In genomic region chr18:5944448-5944847, GRCh38 we compare ENCODE assay signal across 10 cellular contexts. TPM values are rescaled to one million over a fixed set of nuclear protein-coding genes. Genes with fewer than 3 reads are reported as not detected.
"Had no signal": no experiment of that assay in that cellular context is flagged by ENCODE, and none has a peak within 500 bp of the region (broad histone marks: within the 10 kb centered on the region; RNA-seq: fewer than 3 reads in every experiment).

No MANE protein-coding gene starts in this region.

- H3K27ac Mint-ChIP-seq: GM23338, HFFc6, IgD-negative memory B cell had no signal

- H3K9me3 Mint-ChIP-seq: GM23338, IgD-negative memory B cell had no signal

- H3K36me3 Mint-ChIP-seq: IgD-negative memory B cell had no signal

- H3K4me1 Mint-ChIP-seq: IgD-negative memory B cell had no signal

- H3K36me3 ChIP-seq: HAP-1 had no signal

- H3K4me1 ChIP-seq: HAP-1 had no signal

- H2AFZ ChIP-seq: GM23338 had no signal

- H3K4me3 ChIP-seq: GM23338, HAP-1 had no signal

- H3K27ac ChIP-seq: HL-60 had no signal

- DNase-seq: H7, HFFc6, Kasumi-1, KG1 had no signal

- H3K4me2 ChIP-seq: GM23338 had no signal

- ATAC-seq: GM23338, HCT116 had no signal

- H3K9me3 ChIP-seq: HAP-1 had no signal

- H3K4me3 Mint-ChIP-seq: GM23338, HFFc6, IgD-negative memory B cell had no signal

- H3K27me3 Mint-ChIP-seq: IgD-negative memory B cell had no signal

RNA-seq across cellular contexts. Expression of gene TMEM200C, which starts 49.1 kb away (rescaled TPM):
- total RNA-seq: HFFc6, HT1080 had no signal
- polyA plus RNA-seq: IgD-negative memory B cell had no signal
